8 cellular contexts compared by ENCODE assay signal in genomic region chr19:39412100-39412866, GRCh38.
DNase-seq lines count a peak whose midpoint lies in the region; ATAC-seq and TF ChIP-seq lines count a peak whose summit lies in the region.

PLEKHG2 (plus strand) TSS chr19:39412669; CDS start chr19:39414087, 1,418 bp downstream.

- DNase-seq in AG10803 (ENCODE audit: low read depth): peak; percentile 100
- DNase-seq in NCI-H345 treated with DMSO at 0.1 percent for 48 hours (lab: John Stamatoyannopoulos, UW; ENCODE audit: unreplicated experiment): peak; percentile 100
- peak; percentile 98 to 99 (median 98) for DNase-seq in activated CD4-positive, CD25-positive, alpha-beta regulatory T cell (lab: John Stamatoyannopoulos, UW)
- DNase-seq in central memory CD4-positive, alpha-beta T cell: peak; percentile 98
- peak; percentile 99 for DNase-seq in iris pigment epithelial cell (ENCODE audit: low read depth)
- peak; percentile 96 to 98 for DNase-seq in stimulated activated CD4-positive, alpha-beta T cell treated with anti-CD3 and anti-CD28 coated beads, Interleukin-12 subunit alpha, Interleukin-12 subunit beta, amount 100 ng/mL, for 24 hours (ENCODE audit: low read depth in 2 of 2)

- peak within 1 kb of the TSS; percentile 87 for H3K4me3 ChIP-seq in AG10803 (ENCODE audit: low read length)

- peak; percentile 69 for TF ChIP-seq CTCF in AG10803 (conservative IDR thresholded peaks at IDR 0.05; ENCODE audit: low read length)

- ATAC-seq in GM19023 (IDR thresholded peaks at IDR 0.05; ENCODE audit: unreplicated experiment) (peak; percentile 51), HG03280 (IDR thresholded peaks at IDR 0.05; ENCODE audit: unreplicated experiment) (peak; percentile 55)

Comparison
In these comparisons a context has a peak if more than half of its experiments do, and no peak if none do; other contexts are left out.
1. Peak in every context shown above with its lines: DNase-seq, ATAC-seq and H3K4me3 ChIP-seq.